In the genomic region with DNA sequence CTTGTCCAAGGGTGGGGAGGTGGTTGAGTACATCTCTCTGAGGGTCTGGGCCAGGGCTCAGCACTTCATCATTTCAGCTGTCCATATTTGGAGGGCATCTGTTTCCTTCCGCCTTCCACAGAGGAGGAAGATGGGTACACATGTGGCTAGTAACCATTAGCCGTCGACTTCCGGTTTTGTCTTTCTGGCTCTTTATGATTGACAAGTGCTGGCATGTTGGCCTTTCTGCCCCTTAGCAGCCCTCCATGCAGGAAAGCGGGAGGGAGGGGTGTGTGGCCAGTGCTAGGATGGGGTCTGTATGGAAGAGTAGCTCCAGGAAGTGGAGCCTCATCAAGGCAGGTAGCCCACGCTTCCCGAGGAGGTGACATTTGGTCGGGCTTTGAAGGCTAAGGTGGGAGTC, we compare ENCODE assay signal across 8 cellular contexts.
A peak's percentile ranks its signal among the peaks of the same experiment; 100 is the strongest.
DNase-seq lines count a peak whose midpoint lies in the region; ATAC-seq and TF ChIP-seq lines count a peak whose summit lies in the region.

No MANE protein-coding gene starts in this region.

- H3K4me3 ChIP-seq in GM06990 (replicated peaks; ENCODE audit: low read depth, low read length) (no peak overlapping the region), muscle layer of duodenum (ENCODE audit: low read depth in 1 of 2, low read length in 2 of 2) (no peak overlapping the region)

- DNase-seq in GM06990 (ENCODE audit: extremely low read depth, insufficient read length): peak; percentile 67
- DNase-seq in activated T-cell treated with anti-CD3 and anti-CD28 coated beads, Interleukin-2, amount 50 U/mL, for 48 hours: peak; percentile 63 to 66
- no peak for DNase-seq in NCI-H1417 treated with DMSO at 0.1 percent for 48 hours (lab: John Stamatoyannopoulos, UW)
- no peak for DNase-seq in NCI-H187 treated with DMSO at 0.1 percent for 48 hours (lab: John Stamatoyannopoulos, UW)

- no peaks in the 10 kb centered on the region for H3K36me3 ChIP-seq in GM06990 (ENCODE audit: control insufficient read depth, insufficient read depth, low read length)
- H3K36me3 ChIP-seq in muscle layer of duodenum (ENCODE audit: control insufficient read depth in 1 of 2, insufficient read depth in 2 of 2, low read length in 2 of 2): no peaks in the 10 kb centered on the region

- H3K27me3 ChIP-seq in GM06990 (replicated peaks; ENCODE audit: control insufficient read depth, insufficient read depth, low read length): no peaks in the 10 kb centered on the region
- H3K27me3 ChIP-seq in muscle layer of duodenum (ENCODE audit: low read depth, low read length): no peaks in the 10 kb centered on the region

- peaks cover 12 to 42% of the 10 kb centered on the region in 2 donors for H3K4me1 ChIP-seq in muscle layer of duodenum (ENCODE audit: control insufficient read depth in 1 of 2, insufficient read depth in 2 of 2, low read length in 2 of 2)

- ATAC-seq in HG03460 (IDR thresholded peaks at IDR 0.05; ENCODE audit: unreplicated experiment): peak; percentile 34
- no peak for ATAC-seq in GM19452 (IDR thresholded peaks at IDR 0.05; ENCODE audit: unreplicated experiment)
- no peak for ATAC-seq in HG03108 (IDR thresholded peaks at IDR 0.05; ENCODE audit: unreplicated experiment)

- no peak for TF ChIP-seq CTCF in GM06990 (IDR thresholded peaks at IDR 0.05; ENCODE audit: insufficient read depth, low read length, poor library complexity, severe bottlenecking)

- H3K9me3 ChIP-seq in muscle layer of duodenum (ENCODE audit: control insufficient read depth in 1 of 2, low read length in 2 of 2): no peaks in the 10 kb centered on the region

- H3K27ac ChIP-seq in muscle layer of duodenum (ENCODE audit: low read length): peak overlapping the region; percentile 77

Comparison
In these comparisons a context has a peak if more than half of its experiments do, and no peak if none do; other contexts are left out.
1. DNase-seq: peak in GM06990 (single experiment) and activated T-cell treated with anti-CD3 and anti-CD28 coated beads, Interleukin-2, amount 50 U/mL, for 48 hours (2 of 2); none in NCI-H1417 treated with DMSO at 0.1 percent for 48 hours (single experiment) and NCI-H187 treated with DMSO at 0.1 percent for 48 hours (single experiment).